14 cellular contexts compared by ENCODE assay signal in genomic region chr17:37547986-37548385, GRCh38.
"Had no signal": no experiment of that assay in that cellular context is flagged by ENCODE, and none has a peak within 500 bp of the region (broad histone marks: within the 10 kb centered on the region; RNA-seq: fewer than 3 reads in every experiment).

No MANE protein-coding gene starts in this region.

- H3K27ac ChIP-seq: coronary artery, neural progenitor cell, pancreas, thyroid gland had no signal

- ATAC-seq: pancreas had no signal

- H3K27ac Mint-ChIP-seq: activated naive CD8-positive, alpha-beta T cell treated with anti-CD3 and anti-CD28 coated beads, Interleukin-2, amount 10 ng/mL, durations not matched to agents 7 days and 5 days; activated T-helper 2 cell treated with anti-CD3 and anti-CD28 coated beads, Interferon-gamma antibody, Interleukin-2, Interleukin-4, amounts not matched to agents 10 μg/mL and 5 μg/mL and 100 μg/mL, durations not matched to agents 14 hours and 24 hours and 36 hours; neural progenitor cell had no signal

- H3K4me3 ChIP-seq: coronary artery, heart left ventricle, neural progenitor cell, pancreas, thyroid gland had no signal

- H3K9ac ChIP-seq: neural progenitor cell had no signal

- DNase-seq: activated CD4-positive, CD25-positive, alpha-beta regulatory T cell; activated CD8-positive, alpha-beta memory T cell treated with anti-CD3 and anti-CD28 coated beads, Interleukin-2, amount 50 U/mL, for 4 hours; activated naive CD8-positive, alpha-beta T cell treated with anti-CD3 and anti-CD28 coated beads, Interleukin-2, amount 10 ng/mL, durations not matched to agents 7 days and 5 days; caudate nucleus; effector CD4-positive, alpha-beta T cell; foreskin melanocyte; heart left ventricle; pancreas; stimulated activated CD4-positive, alpha-beta T cell treated with anti-CD3 and anti-CD28 coated beads, Interleukin-4, amount 100 ng/mL, for 4 hours; T-helper 2 cell had no signal

- H3K4me3 Mint-ChIP-seq: activated naive CD8-positive, alpha-beta T cell treated with anti-CD3 and anti-CD28 coated beads, Interleukin-2, amount 10 ng/mL, durations not matched to agents 7 days and 5 days; neural progenitor cell had no signal

- H3K27me3 Mint-ChIP-seq: activated naive CD8-positive, alpha-beta T cell treated with anti-CD3 and anti-CD28 coated beads, Interleukin-2, amount 10 ng/mL, durations not matched to agents 7 days and 5 days had no signal

- H3K9me3 ChIP-seq: heart left ventricle, pancreas, thyroid gland had no signal

- H3K9me3 Mint-ChIP-seq: activated naive CD8-positive, alpha-beta T cell treated with anti-CD3 and anti-CD28 coated beads, Interleukin-2, amount 10 ng/mL, durations not matched to agents 7 days and 5 days; activated T-helper 2 cell treated with anti-CD3 and anti-CD28 coated beads, Interferon-gamma antibody, Interleukin-2, Interleukin-4, amounts not matched to agents 10 μg/mL and 5 μg/mL and 100 μg/mL, durations not matched to agents 14 hours and 24 hours and 36 hours; neural progenitor cell had no signal

- H3K36me3 ChIP-seq: neural progenitor cell, pancreas had no signal
